26 cellular contexts compared by ENCODE assay signal in the genomic region with DNA sequence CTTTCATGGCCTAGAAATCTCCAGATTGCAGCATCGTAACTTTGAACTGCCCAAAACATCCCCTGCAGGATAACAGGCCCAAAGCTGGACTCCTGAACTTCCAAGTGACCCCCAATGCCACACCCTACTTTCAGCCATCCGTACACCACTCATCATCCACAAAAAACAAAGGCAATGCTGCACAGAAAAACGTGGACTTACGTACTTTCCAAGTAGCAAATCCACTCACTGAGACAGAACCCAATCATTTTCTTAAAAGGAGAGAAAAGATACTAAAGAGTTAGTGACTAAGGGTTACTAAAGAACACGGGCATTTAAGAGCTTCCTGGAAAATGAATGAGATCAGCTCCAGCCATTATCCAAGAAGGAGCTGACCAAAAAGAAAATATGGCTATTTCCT.
DNase-seq lines count a peak whose midpoint lies in the region; ATAC-seq and TF ChIP-seq lines count a peak whose summit lies in the region.
"Had no signal": no experiment of that assay in that cellular context is flagged by ENCODE, and none has a peak within 500 bp of the region (broad histone marks: within the 10 kb centered on the region; RNA-seq: fewer than 3 reads in every experiment).

No MANE protein-coding gene starts in this region.

- peak; percentile 41 for DNase-seq in AG08395 (ENCODE audit: low spot score)
- DNase-seq in NCI-H226: peak; percentile 6
- DNase-seq in fibroblast of lung (ENCODE audit: low read depth in 2 of 2): peak in 1 of 2 donors; percentile 75
- DNase-seq in sciatic nerve (ENCODE audit: low spot score): no peak
- DNase-seq in NCI-H69 (lab: John Stamatoyannopoulos, UW): no peak
- no peak for DNase-seq in NOMO-1 (lab: John Stamatoyannopoulos, UW; ENCODE audit: unreplicated experiment in 2 of 2)
- DNase-seq in SJCRH30: no peak
- DNase-seq: activated CD4-positive, alpha-beta T cell treated with anti-CD3 and anti-CD28 coated beads for 36 hours; activated T-cell treated with anti-CD3 and anti-CD28 coated beads, Interleukin-2, amount 50 U/mL, for 24 hours; adrenal gland; colonic mucosa; COR-L47; endodermal cell; Kasumi-1; mesendoderm; naive thymus-derived CD8-positive, alpha-beta T cell; NCI-H1694; NCI-H2171 treated with DMSO at 0.1 percent for 48 hours; NCI-H526; stimulated activated naive CD8-positive, alpha-beta T cell treated with anti-CD3 and anti-CD28 coated beads, Interleukin-15, amount 100 ng/mL, for 72 hours; T-helper 2 cell had no signal

- peak overlapping the region; percentile 36 for H3K4me2 ChIP-seq in fibroblast of lung (ENCODE audit: extremely low read depth, insufficient read depth, low read length)
- H3K4me2 ChIP-seq: A549; BLaER1 treated with 17β-estradiol and CSF1 and Interleukin-3, amounts not matched to agents 10 nM and 100 nM had no signal

- H3K27ac ChIP-seq in fibroblast of lung (ENCODE audit: insufficient read depth, low read length) (no peak overlapping the region), SJCRH30 (no peak overlapping the region)
- H3K27ac ChIP-seq: A549; BLaER1 treated with 17β-estradiol and CSF1 and Interleukin-3, amounts not matched to agents 10 nM and 100 nM; colonic mucosa had no signal

- ATAC-seq in sciatic nerve: peak; percentile 56
- ATAC-seq in GM18909 (IDR thresholded peaks at IDR 0.05; ENCODE audit: poor library complexity, unreplicated experiment): no peak
- ATAC-seq: A549; activated CD4-positive, alpha-beta T cell treated with anti-CD3 and anti-CD28 coated beads for 36 hours; naive thymus-derived CD8-positive, alpha-beta T cell; stimulated activated naive CD8-positive, alpha-beta T cell treated with anti-CD3 and anti-CD28 coated beads, Interleukin-15, amount 100 ng/mL, for 72 hours had no signal

- H3K27me3 ChIP-seq in fibroblast of lung (ENCODE audit: control insufficient read depth, insufficient read depth, low read length) (no peaks in the 10 kb centered on the region), SJCRH30 (no peaks in the 10 kb centered on the region)
- H3K27me3 ChIP-seq: adrenal gland; BLaER1 treated with 17β-estradiol and CSF1 and Interleukin-3, amounts not matched to agents 10 nM and 100 nM; breast epithelium; colonic mucosa; heart left ventricle had no signal

- peak overlapping the region; percentile 35 for H2AFZ ChIP-seq in fibroblast of lung (ENCODE audit: low read length)

- H3K4me1 ChIP-seq in fibroblast of lung (ENCODE audit: control insufficient read depth, extremely low read depth, insufficient read depth, low read length) (peaks cover 5% of the 10 kb centered on the region), SJCRH30 (no peaks in the 10 kb centered on the region)
- H3K4me1 ChIP-seq: A549; BLaER1 treated with 17β-estradiol and CSF1 and Interleukin-3, amounts not matched to agents 10 nM and 100 nM; breast epithelium; colonic mucosa had no signal

- H3K36me3 ChIP-seq in fibroblast of lung (ENCODE audit: control insufficient read depth, insufficient read depth, low read length): no peaks in the 10 kb centered on the region
- no peaks in the 10 kb centered on the region for H3K36me3 ChIP-seq in SJCRH30
- H3K36me3 ChIP-seq: adrenal gland; BLaER1 treated with 17β-estradiol and CSF1 and Interleukin-3, amounts not matched to agents 10 nM and 100 nM; breast epithelium; colonic mucosa; heart left ventricle had no signal

- no peak overlapping the region for H3K9ac ChIP-seq in fibroblast of lung (ENCODE audit: insufficient read depth, low read length)
- H3K9ac ChIP-seq: BLaER1 treated with 17β-estradiol and CSF1 and Interleukin-3, amounts not matched to agents 10 nM and 100 nM had no signal

- intact Hi-C loops in sciatic nerve (cut with DNase I): no loop called here

- H3K9me3 ChIP-seq in fibroblast of lung (ENCODE audit: control insufficient read depth, insufficient read depth, low read depth, low read length) (no peaks in the 10 kb centered on the region), SJCRH30 (replicated peaks) (no peaks in the 10 kb centered on the region)
- H3K9me3 ChIP-seq: A549, adrenal gland, breast epithelium, colonic mucosa had no signal

- H3K4me3 ChIP-seq in fibroblast of lung (replicated peaks in 1 of 4; ENCODE audit: control extremely low read depth in 1 of 4, insufficient read depth in 1 of 4, low read depth in 3 of 4, low read length in 4 of 4) (no peak overlapping the region), SJCRH30 (no peak overlapping the region)
- H3K4me3 ChIP-seq: A549; adrenal gland; BLaER1 treated with 17β-estradiol and CSF1 and Interleukin-3, amounts not matched to agents 10 nM and 100 nM; breast epithelium; colonic mucosa; heart left ventricle had no signal

- TF ChIP-seq CTCF in fibroblast of lung (conservative IDR thresholded peaks at IDR 0.05 in 1 of 2, IDR thresholded peaks at IDR 0.05 in 1 of 2; ENCODE audit: low read depth in 1 of 2, low read length in 2 of 2): no peak

- H4K20me1 ChIP-seq in fibroblast of lung (ENCODE audit: control insufficient read depth, extremely low read depth, insufficient read depth, low read length): no peaks in the 10 kb centered on the region
- H4K20me1 ChIP-seq: BLaER1 treated with 17β-estradiol and CSF1 and Interleukin-3, amounts not matched to agents 10 nM and 100 nM had no signal

- H3K79me2 ChIP-seq in fibroblast of lung (ENCODE audit: control insufficient read depth, insufficient read depth, low read length): no peaks in the 10 kb centered on the region

Comparison
In these comparisons a context has a peak if more than half of its experiments do, and no peak if none do; other contexts are left out.
1. DNase-seq: peak in AG08395 (single experiment) and NCI-H226 (single experiment); none in sciatic nerve (single experiment), NCI-H69 (single experiment), NOMO-1 (0 of 2) and SJCRH30 (0 of 2).